24 cellular contexts compared by ENCODE assay signal in genomic region chr19:33348301-33349010, GRCh38. TPM values are rescaled to one million over a fixed set of nuclear protein-coding genes. Genes with fewer than 3 reads are reported as not detected.
A peak's percentile ranks its signal among the peaks of the same experiment; 100 is the strongest.
DNase-seq lines count a peak whose midpoint lies in the region; ATAC-seq and TF ChIP-seq lines count a peak whose summit lies in the region.
"Had no signal": no experiment of that assay in that cellular context is flagged by ENCODE, and none has a peak within 500 bp of the region (broad histone marks: within the 10 kb centered on the region; RNA-seq: fewer than 3 reads in every experiment).

No MANE protein-coding gene starts in this region.

- H3K4me3 Mint-ChIP-seq in endodermal cell = no peak overlapping the region
- no peak overlapping the region for H3K4me3 Mint-ChIP-seq in activated CD8-positive, alpha-beta memory T cell treated with anti-CD3 and anti-CD28 coated beads, Interleukin-2, amount 10 ng/mL, durations not matched to agents 7 days and 5 days
- H3K4me3 Mint-ChIP-seq: activated CD4-positive, alpha-beta memory T cell treated with anti-CD3 and anti-CD28 coated beads for 36 hours; activated T-cell treated with anti-CD3 and anti-CD28 coated beads, Interleukin-2, amount 50 U/mL, for 4 hours; natural killer cell treated with Interleukin-12 subunit alpha and Interleukin-12 subunit beta and Interleukin-15 and Interleukin-18, amount 100 ng/mL, for 72 hours had no signal

- TF ChIP-seq CTCF in endodermal cell (conservative IDR thresholded peaks at IDR 0.05) (no peak), stomach (IDR thresholded peaks at IDR 0.05) (no peak)

- H3K36me3 ChIP-seq in endodermal cell (ENCODE audit: control insufficient read depth, insufficient read depth, low read length) = no peaks in the 10 kb centered on the region
- no peaks in the 10 kb centered on the region for H3K36me3 ChIP-seq in trophoblast cell (ENCODE audit: control insufficient read depth in 1 of 2, insufficient read depth in 2 of 2, low read length in 2 of 2)
- no peaks in the 10 kb centered on the region for H3K36me3 ChIP-seq in stomach
- H3K36me3 ChIP-seq: BE2C, heart right ventricle, WERI-Rb-1 had no signal

- intact Hi-C loops in stomach (cut with DNase I; ENCODE audit: low total_unique reads) = no loop called here

- no peak for TF ChIP-seq POLR2A in stomach (IDR thresholded peaks at IDR 0.05)

- H3K79me1 ChIP-seq in trophoblast cell (ENCODE audit: low read length) = no peaks in the 10 kb centered on the region

- TF ChIP-seq EP300 in stomach (IDR thresholded peaks at IDR 0.05) = no peak

- CTCF ChIA-PET in activated CD8-positive, alpha-beta memory T cell treated with anti-CD3 and anti-CD28 coated beads, Interleukin-2, amount 10 ng/mL, durations not matched to agents 7 days and 5 days (lab: Charles Lee) = interaction anchor here (0.8 kb wide), 1 partner anchor 82 kb away, joined by 3 read pairs; no protein-coding TSS in a partner anchor

- no peaks in the 10 kb centered on the region for H3K4me1 ChIP-seq in endodermal cell (ENCODE audit: control insufficient read depth, insufficient read depth, low read length)
- no peaks in the 10 kb centered on the region for H3K4me1 ChIP-seq in trophoblast cell (ENCODE audit: control insufficient read depth in 1 of 2, insufficient read depth in 2 of 2, low read length in 2 of 2)
- H3K4me1 ChIP-seq in stomach = no peaks in the 10 kb centered on the region
- H3K4me1 ChIP-seq: BE2C, Caco-2 had no signal

- no peak overlapping the region for H2BK120ac ChIP-seq in trophoblast cell (ENCODE audit: insufficient read depth, low read length, poor library complexity)

- DNase-seq in ELR (ENCODE audit: low read depth) (peak; percentile 16), endodermal cell (peak; percentile 23), trophoblast cell (peak; percentile 56 to 68), stomach (no peak), ureter (ENCODE audit: low spot score) (no peak)
- no peak for DNase-seq in activated CD8-positive, alpha-beta memory T cell treated with anti-CD3 and anti-CD28 coated beads, Interleukin-2, amount 10 ng/mL, durations not matched to agents 7 days and 5 days
- DNase-seq in activated T-cell treated with anti-CD3 and anti-CD28 coated beads, Interleukin-2, amount 50 U/mL, for 48 hours = no peak
- DNase-seq: activated CD4-positive, alpha-beta memory T cell treated with anti-CD3 and anti-CD28 coated beads for 36 hours; activated T-cell treated with anti-CD3 and anti-CD28 coated beads, Interleukin-2, amount 50 U/mL, for 4 hours; BE2C; Caco-2; heart right ventricle; mesendoderm; NCI-H1694; NCI-H446; NK-92 treated with Interleukin-12 subunit alpha and Interleukin-12 subunit beta, amount 100 ng/mL, for 24 hours; small intestine; stimulated activated CD4-positive, alpha-beta T cell treated with anti-CD3 and anti-CD28 coated beads, Interleukin-4, amount 100 ng/mL, for 1 hour; substantia nigra; WERI-Rb-1 had no signal

- H3K18ac ChIP-seq in trophoblast cell (ENCODE audit: low read length) = no peak overlapping the region

- no peak overlapping the region for H3K9ac ChIP-seq in endodermal cell (ENCODE audit: extremely low read depth, low read length, poor library complexity, severe bottlenecking)
- H3K9ac ChIP-seq in trophoblast cell (ENCODE audit: low read length) = no peak overlapping the region

- H2BK5ac ChIP-seq in trophoblast cell (ENCODE audit: low read depth, low read length, poor library complexity) = no peak overlapping the region

- H4K12ac ChIP-seq in trophoblast cell (ENCODE audit: low read depth, low read length) = no peak overlapping the region

- no peak overlapping the region for H4K91ac ChIP-seq in trophoblast cell (ENCODE audit: low read depth, low read length)

- H3K9me3 Mint-ChIP-seq in endodermal cell = no peaks in the 10 kb centered on the region
- no peaks in the 10 kb centered on the region for H3K9me3 Mint-ChIP-seq in activated CD8-positive, alpha-beta memory T cell treated with anti-CD3 and anti-CD28 coated beads, Interleukin-2, amount 10 ng/mL, durations not matched to agents 7 days and 5 days (ENCODE audit: low read depth)
- H3K9me3 Mint-ChIP-seq: activated CD4-positive, alpha-beta memory T cell treated with anti-CD3 and anti-CD28 coated beads for 36 hours; activated naive CD4-positive, alpha-beta T cell treated with anti-CD3 and anti-CD28 coated beads, Interleukin-2, amount 50 U/mL, for 72 hours; activated T-cell treated with anti-CD3 and anti-CD28 coated beads, Interleukin-2, amount 50 U/mL, for 4 hours; natural killer cell treated with Interleukin-12 subunit alpha and Interleukin-12 subunit beta and Interleukin-15 and Interleukin-18, amount 100 ng/mL, for 72 hours had no signal

- peaks cover 17% of the 10 kb centered on the region for H3K27me3 Mint-ChIP-seq in endodermal cell (ENCODE audit: insufficient read depth)
- H3K27me3 Mint-ChIP-seq in activated CD8-positive, alpha-beta memory T cell treated with anti-CD3 and anti-CD28 coated beads, Interleukin-2, amount 10 ng/mL, durations not matched to agents 7 days and 5 days = peaks cover 27% of the 10 kb centered on the region

- H3K4me1 Mint-ChIP-seq in endodermal cell = no peaks in the 10 kb centered on the region
- no peaks in the 10 kb centered on the region for H3K4me1 Mint-ChIP-seq in activated CD8-positive, alpha-beta memory T cell treated with anti-CD3 and anti-CD28 coated beads, Interleukin-2, amount 10 ng/mL, durations not matched to agents 7 days and 5 days

- no peak overlapping the region for H3K27ac Mint-ChIP-seq in endodermal cell
- no peak overlapping the region for H3K27ac Mint-ChIP-seq in activated CD8-positive, alpha-beta memory T cell treated with anti-CD3 and anti-CD28 coated beads, Interleukin-2, amount 10 ng/mL, durations not matched to agents 7 days and 5 days
- H3K27ac Mint-ChIP-seq: activated CD4-positive, alpha-beta memory T cell treated with anti-CD3 and anti-CD28 coated beads for 36 hours; activated naive CD4-positive, alpha-beta T cell treated with anti-CD3 and anti-CD28 coated beads, Interleukin-2, amount 50 U/mL, for 72 hours; natural killer cell treated with Interleukin-12 subunit alpha and Interleukin-12 subunit beta and Interleukin-15 and Interleukin-18, amount 100 ng/mL, for 72 hours had no signal

- H4K8ac ChIP-seq in trophoblast cell (ENCODE audit: low read depth, low read length) = no peak overlapping the region

- no peaks in the 10 kb centered on the region for H3K36me3 Mint-ChIP-seq in endodermal cell (ENCODE audit: low read depth)
- no peaks in the 10 kb centered on the region for H3K36me3 Mint-ChIP-seq in activated CD8-positive, alpha-beta memory T cell treated with anti-CD3 and anti-CD28 coated beads, Interleukin-2, amount 10 ng/mL, durations not matched to agents 7 days and 5 days
- H3K36me3 Mint-ChIP-seq: activated CD4-positive, alpha-beta memory T cell treated with anti-CD3 and anti-CD28 coated beads for 36 hours; activated naive CD4-positive, alpha-beta T cell treated with anti-CD3 and anti-CD28 coated beads, Interleukin-2, amount 50 U/mL, for 72 hours; natural killer cell treated with Interleukin-12 subunit alpha and Interleukin-12 subunit beta and Interleukin-15 and Interleukin-18, amount 100 ng/mL, for 72 hours had no signal

- H3K23ac ChIP-seq in trophoblast cell (ENCODE audit: low read length) = no peak overlapping the region

- H3K27ac ChIP-seq in endodermal cell (ENCODE audit: low read depth, low read length) (no peak overlapping the region), trophoblast cell (ENCODE audit: low read depth, low read length) (no peak overlapping the region), stomach (no peak overlapping the region)
- H3K27ac ChIP-seq: heart right ventricle, WERI-Rb-1 had no signal

- H3K79me2 ChIP-seq in trophoblast cell (ENCODE audit: control insufficient read depth, insufficient read depth, low read length, poor library complexity) = no peaks in the 10 kb centered on the region

- H3K14ac ChIP-seq in trophoblast cell (ENCODE audit: low read length) = no peak overlapping the region

- H2AK5ac ChIP-seq in trophoblast cell (ENCODE audit: low read length) = no peak overlapping the region

- ATAC-seq in activated CD8-positive, alpha-beta memory T cell treated with anti-CD3 and anti-CD28 coated beads, Interleukin-2, amount 10 ng/mL, durations not matched to agents 7 days and 5 days = no peak
- ATAC-seq: activated naive CD4-positive, alpha-beta T cell treated with anti-CD3 and anti-CD28 coated beads, Interleukin-2, amount 50 U/mL, for 72 hours; activated T-cell treated with anti-CD3 and anti-CD28 coated beads, Interleukin-2, amount 50 U/mL, for 4 hours; GM12878; heart right ventricle; natural killer cell treated with Interleukin-12 subunit alpha and Interleukin-12 subunit beta and Interleukin-15 and Interleukin-18, amount 100 ng/mL, for 72 hours had no signal

- no peak overlapping the region for H2AFZ ChIP-seq in trophoblast cell (ENCODE audit: insufficient read depth, low read length, poor library complexity)

- 91 to 93% methylated on average over 11 to 12 of the region's 12 CpGs for WGBS in endodermal cell (ENCODE audit: insufficient coverage in 1 of 2, insufficient read length in 1 of 2), 2 experiments
- WGBS in trophoblast cell (ENCODE audit: extremely low coverage, insufficient coverage, insufficient read length) = no CpG with 5 or more reads among the region's 12 CpGs
- WGBS in stomach, 5 donors = 67 to 73% (median 71%) methylated on average over 11 to 12 of the region's 12 CpGs

- no peak overlapping the region for H3K4ac ChIP-seq in trophoblast cell (ENCODE audit: low read depth, low read length)

- no peaks in the 10 kb centered on the region for H3K9me3 ChIP-seq in endodermal cell (ENCODE audit: control insufficient read depth, low read length)
- no peaks in the 10 kb centered on the region for H3K9me3 ChIP-seq in trophoblast cell (ENCODE audit: insufficient read depth, low read depth, low read length)
- H3K9me3 ChIP-seq in stomach = no peaks in the 10 kb centered on the region
- H3K9me3 ChIP-seq: BE2C, Caco-2, heart right ventricle had no signal

- H3K4me2 ChIP-seq in trophoblast cell (ENCODE audit: low read length) = no peak overlapping the region

- H3K27me3 ChIP-seq in endodermal cell (ENCODE audit: control insufficient read depth, insufficient read depth, low read length, poor library complexity, severe bottlenecking) (peaks cover 20% of the 10 kb centered on the region), trophoblast cell (ENCODE audit: insufficient read depth, low read length) (no peaks in the 10 kb centered on the region), stomach (peaks cover 0 to 37% (median 0%) of the 10 kb centered on the region in 3 donors)

- no peak overlapping the region for H2BK12ac ChIP-seq in trophoblast cell (ENCODE audit: low read length)

- H3K4me3 ChIP-seq in endodermal cell (ENCODE audit: low read length) (no peak overlapping the region), trophoblast cell (ENCODE audit: low read depth, low read length) (no peak overlapping the region), stomach (no peak overlapping the region)
- H3K4me3 ChIP-seq: GM12878, heart right ventricle had no signal

RNA-seq across cellular contexts. Expression of gene CEBPG, which starts 25.1 kb away (rescaled TPM):
- 32.8 TPM for polyA plus RNA-seq in PFSK-1 (2012; ENCODE audit: insufficient read length, low read depth)
- total RNA-seq in endodermal cell (10 to 100 TPM; 31.9 to 33.8 TPM), stomach (10 to 100 TPM in 4 of 5 donors, 1 to 10 TPM in 1; 4.7 to 40.9 (median 19.4) TPM), ureter (31.3 TPM)
- 31.9 TPM for polyA plus RNA-seq in endodermal cell (2013, experiment 1 of 2)
- 27.5 TPM for polyA plus RNA-seq in endodermal cell (2013, experiment 2 of 2)
- 26.6 and 27.5 TPM in 2 replicates for polyA plus RNA-seq in trophoblast cell (2013)
- polyA plus RNA-seq in stomach = 10 to 100 TPM; 13.8 to 29.9 (median 16.5) TPM
- 10 to 100 TPM; 22.2 to 27.1 TPM for total RNA-seq in activated CD8-positive, alpha-beta memory T cell treated with anti-CD3 and anti-CD28 coated beads, Interleukin-2, amount 10 ng/mL, durations not matched to agents 7 days and 5 days

RNA-seq across cellular contexts. Expression of gene CEBPA, which starts 46.1 kb away (rescaled TPM):
- polyA plus RNA-seq in PFSK-1 (2012; ENCODE audit: insufficient read length, low read depth) = 9.1 TPM
- total RNA-seq in endodermal cell = 1 to 10 TPM; 1.8 to 2.1 TPM
- polyA plus RNA-seq in endodermal cell (2013, experiment 1 of 2) = 1.2 TPM
- polyA plus RNA-seq in endodermal cell (2013, experiment 2 of 2) = 1.0 TPM
- 148 and 169 TPM in 2 replicates for polyA plus RNA-seq in trophoblast cell (2013)
- 100 to 1,000 TPM in 1 of 5 donors, 10 to 100 TPM in 3, 1 to 10 TPM in 1; 9.9 to 167 (median 18.7) TPM for total RNA-seq in stomach
- polyA plus RNA-seq in stomach = 10 to 100 TPM; 14.6 to 22.6 (median 19.1) TPM
- under 1 TPM in 1 of 2 experiments, not detected in 1; 0.23 TPM for total RNA-seq in activated CD8-positive, alpha-beta memory T cell treated with anti-CD3 and anti-CD28 coated beads, Interleukin-2, amount 10 ng/mL, durations not matched to agents 7 days and 5 days
- total RNA-seq in ureter = 34.1 TPM

Comparison
In these comparisons a context has a peak if more than half of its experiments do, and no peak if none do; other contexts are left out.
1. DNase-seq: peak in ELR (single experiment), endodermal cell (single experiment) and trophoblast cell (2 of 2); none in stomach (single experiment), activated CD8-positive, alpha-beta memory T cell treated with anti-CD3 and anti-CD28 coated beads, Interleukin-2, amount 10 ng/mL, durations not matched to agents 7 days and 5 days (single experiment), activated T-cell treated with anti-CD3 and anti-CD28 coated beads, Interleukin-2, amount 50 U/mL, for 48 hours (0 of 2) and ureter (single experiment).